23 cellular contexts compared by ENCODE assay signal in the genomic region with DNA sequence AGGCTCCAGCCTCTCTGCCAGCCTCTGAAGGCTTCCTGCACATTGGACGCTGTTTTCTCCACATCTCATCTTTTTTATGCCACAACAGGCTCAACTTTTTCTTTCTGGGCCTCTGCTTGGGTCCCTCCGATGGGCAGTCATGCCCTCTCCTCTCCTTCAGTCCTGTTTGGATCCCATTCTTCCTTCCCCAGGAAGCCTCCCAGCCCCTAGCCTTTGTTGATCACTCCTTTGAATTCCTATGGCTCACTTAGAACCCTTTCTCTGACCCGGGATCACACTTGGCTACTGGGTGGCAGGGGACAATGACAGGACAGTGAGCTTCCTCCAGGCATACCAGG. TPM values are rescaled to one million over a fixed set of nuclear protein-coding genes. Genes with fewer than 3 reads are reported as not detected.
DNase-seq lines count a peak whose midpoint lies in the region; ATAC-seq and TF ChIP-seq lines count a peak whose summit lies in the region.
"Had no signal": no experiment of that assay in that cellular context is flagged by ENCODE, and none has a peak within 500 bp of the region (broad histone marks: within the 10 kb centered on the region; RNA-seq: fewer than 3 reads in every experiment).

No MANE protein-coding gene starts in this region.

- peaks cover 8% of the 10 kb centered on the region for H3K36me3 Mint-ChIP-seq in activated naive CD4-positive, alpha-beta T cell treated with anti-CD3 and anti-CD28 coated beads, Interleukin-2, amount 50 U/mL, for 24 hours
- H3K36me3 Mint-ChIP-seq in WTC11 (no peaks in the 10 kb centered on the region), type B pancreatic cell (no peaks in the 10 kb centered on the region)

- H3K27ac Mint-ChIP-seq in activated naive CD4-positive, alpha-beta T cell treated with anti-CD3 and anti-CD28 coated beads, Interleukin-2, amount 50 U/mL, for 24 hours: peak overlapping the region; percentile 86
- H3K27ac Mint-ChIP-seq in WTC11: peak overlapping the region; percentile 67; the same call in 1 of the 2 replicates
- H3K27ac Mint-ChIP-seq in type B pancreatic cell: peak overlapping the region; percentile 8
- H3K27ac Mint-ChIP-seq: IgD-negative memory B cell had no signal

- no peaks in the 10 kb centered on the region for H3K27me3 ChIP-seq in effector memory CD4-positive, alpha-beta T cell (replicated peaks; ENCODE audit: control insufficient read depth, insufficient read depth, low read length, poor library complexity, severe bottlenecking)
- H3K27me3 ChIP-seq: heart right ventricle, vagina had no signal

- H3K27ac ChIP-seq in effector memory CD4-positive, alpha-beta T cell (ENCODE audit: insufficient read depth, low read length, poor library complexity, severe bottlenecking): peak overlapping the region; percentile 32
- H3K27ac ChIP-seq: C4-2B, heart right ventricle, parathyroid adenoma, PC-9, vagina had no signal

- CTCF ChIA-PET in WTC11 (lab: Charles Lee): interaction anchor here (1.0 to 1.9 kb wide), 2 partner anchors 9 to 98 kb away, joined by 3 to 11 read pairs; no protein-coding TSS in a partner anchor

- peaks cover 45% of the 10 kb centered on the region for H3K4me1 Mint-ChIP-seq in activated naive CD4-positive, alpha-beta T cell treated with anti-CD3 and anti-CD28 coated beads, Interleukin-2, amount 50 U/mL, for 24 hours
- peaks cover 20% of the 10 kb centered on the region for H3K4me1 Mint-ChIP-seq in WTC11
- no peaks in the 10 kb centered on the region for H3K4me1 Mint-ChIP-seq in type B pancreatic cell (ENCODE audit: unreplicated experiment)

- H3K4me3 ChIP-seq in effector memory CD4-positive, alpha-beta T cell (ENCODE audit: insufficient read depth, low read depth, low read length, poor library complexity, severe bottlenecking): no peak overlapping the region
- H3K4me3 ChIP-seq: heart right ventricle, PC-9, vagina had no signal

- POLR2A ChIA-PET in WTC11 (lab: Charles Lee): no interaction called here

- H3K4me3 Mint-ChIP-seq in activated naive CD4-positive, alpha-beta T cell treated with anti-CD3 and anti-CD28 coated beads, Interleukin-2, amount 50 U/mL, for 24 hours: no peak overlapping the region
- no peak overlapping the region for H3K4me3 Mint-ChIP-seq in WTC11
- H3K4me3 Mint-ChIP-seq in type B pancreatic cell: no peak overlapping the region

- H3K4me1 ChIP-seq in effector memory CD4-positive, alpha-beta T cell (ENCODE audit: control insufficient read depth, insufficient read depth, low read length, poor library complexity, severe bottlenecking): peaks cover 29% of the 10 kb centered on the region
- H3K4me1 ChIP-seq: parathyroid adenoma, vagina had no signal

- DNase-seq in activated naive CD4-positive, alpha-beta T cell treated with anti-CD3 and anti-CD28 coated beads, Interleukin-2, amount 50 U/mL, for 16 hours: no peak
- DNase-seq in WTC11 (ENCODE audit: low spot score) (no peak), type B pancreatic cell (ENCODE audit: extremely low spot score, unreplicated experiment) (no peak), NCI-H2029 treated with DMSO at 0.1 percent for 48 hours (lab: John Stamatoyannopoulos, UW) (no peak), putamen (ENCODE audit: low spot score) (no peak)
- no peak for DNase-seq in effector memory CD4-positive, alpha-beta T cell
- DNase-seq: activated CD8-positive, alpha-beta memory T cell treated with anti-CD3 and anti-CD28 coated beads for 24 hours; aorta; central memory CD4-positive, alpha-beta T cell; heart right ventricle; mesenchymal stem cell; PC-9; SIG-M5 had no signal

- no peaks in the 10 kb centered on the region for H3K9me3 Mint-ChIP-seq in activated naive CD4-positive, alpha-beta T cell treated with anti-CD3 and anti-CD28 coated beads, Interleukin-2, amount 50 U/mL, for 24 hours
- no peaks in the 10 kb centered on the region for H3K9me3 Mint-ChIP-seq in WTC11
- H3K9me3 Mint-ChIP-seq in type B pancreatic cell: no peaks in the 10 kb centered on the region
- H3K9me3 Mint-ChIP-seq: IgD-negative memory B cell had no signal

- H3K36me3 ChIP-seq in effector memory CD4-positive, alpha-beta T cell (ENCODE audit: control insufficient read depth, insufficient read depth, low read length): peaks cover 32% of the 10 kb centered on the region
- H3K36me3 ChIP-seq: vagina had no signal

- H3K9me3 ChIP-seq in effector memory CD4-positive, alpha-beta T cell (ENCODE audit: control insufficient read depth, low read length): no peaks in the 10 kb centered on the region
- H3K9me3 ChIP-seq: heart right ventricle, vagina had no signal

- no peak for TF ChIP-seq CTCF in WTC11 (IDR thresholded peaks at IDR 0.05)
- TF ChIP-seq CTCF in type B pancreatic cell (conservative IDR thresholded peaks at IDR 0.05): no peak

- H3K27me3 Mint-ChIP-seq in activated naive CD4-positive, alpha-beta T cell treated with anti-CD3 and anti-CD28 coated beads, Interleukin-2, amount 50 U/mL, for 24 hours: no peaks in the 10 kb centered on the region
- H3K27me3 Mint-ChIP-seq in WTC11 (ENCODE audit: low read depth) (peaks cover 2% of the 10 kb centered on the region), type B pancreatic cell (no peaks in the 10 kb centered on the region)
- H3K27me3 Mint-ChIP-seq: IgD-negative memory B cell had no signal

- ATAC-seq in WTC11: no peak

TF ChIP-seq in WTC11, 78 proteins besides CTCF, POLR2A, EP300 and RAD21:
- no peak for TF ChIP-seq NR3C1 (CRISPR knock-in tag; conservative IDR thresholded peaks at IDR 0.05; ENCODE audit: low read depth)
- no peak for TF ChIP-seq ZNF121 (CRISPR knock-in tag; IDR thresholded peaks at IDR 0.05)
- no peak for TF ChIP-seq ZNF416 (CRISPR knock-in tag; IDR thresholded peaks at IDR 0.05)
- TF ChIP-seq ZNF219 (CRISPR knock-in tag; IDR thresholded peaks at IDR 0.05; ENCODE audit: borderline replicate concordance): no peak

RNA-seq across cellular contexts. Expression of a gene that starts 4.5 kb away (rescaled TPM):
- total RNA-seq in WTC11 (2021) (0.11 to 0.23 TPM (median 0.17 TPM) in 3 replicates), type B pancreatic cell (ENCODE audit: low replicate concordance) (not detected in 2 replicates)
- total RNA-seq: epithelial cell of proximal tubule, fibroblast of villous mesenchyme, H4, MCF 10A, myocyte, PC-9 had no signal

RNA-seq across cellular contexts. Expression of a gene that starts 35.9 kb away (rescaled TPM):
- total RNA-seq in WTC11 (2021) (83.2 to 89.4 TPM (median 88.4 TPM) in 3 replicates), type B pancreatic cell (ENCODE audit: low replicate concordance) (85.8 and 122 TPM in 2 replicates)

Comparison
In these comparisons a context has a peak if more than half of its experiments do, and no peak if none do; other contexts are left out.
1. H3K27ac Mint-ChIP-seq: peak in every context shown above with its lines; median percentile 86 in activated naive CD4-positive, alpha-beta T cell treated with anti-CD3 and anti-CD28 coated beads, Interleukin-2, amount 50 U/mL, for 24 hours; 67 in WTC11; 8 in type B pancreatic cell.